In genomic region chr6:46090115-46091079, GRCh38 we compare ENCODE assay signal across 8 cellular contexts. TPM values are rescaled to one million over a fixed set of nuclear protein-coding genes. Genes with fewer than 3 reads are reported as not detected.
DNase-seq lines count a peak whose midpoint lies in the region; ATAC-seq and TF ChIP-seq lines count a peak whose summit lies in the region.

No MANE protein-coding gene starts in this region.

- peak; percentile 81 for ATAC-seq in Right ventricle myocardium superior (ENCODE audit: poor library complexity)

- intact Hi-C loops in Right ventricle myocardium superior (cut with DNase I), result loop anchor here (10.0 kb wide), 1 partner anchor 114 kb away; no protein-coding TSS in a partner anchor

- no peak overlapping the region for H3K4me3 ChIP-seq in GM12875 (ENCODE audit: low read depth, low read length)

- no peak overlapping the region for H3K27ac ChIP-seq in 22Rv1

- DNase-seq in LoVo (ENCODE audit: low spot score) (peak; percentile 72), SKM-1 (lab: John Stamatoyannopoulos, UW; ENCODE audit: unreplicated experiment) (peak; percentile 40), Right ventricle myocardium superior (peak; percentile 55), renal cortical epithelial cell (ENCODE audit: low read depth) (peak; percentile 48), NCI-H128 (lab: John Stamatoyannopoulos, UW; ENCODE audit: unreplicated experiment) (no peak)
- DNase-seq in activated naive CD8-positive, alpha-beta T cell treated with anti-CD3 and anti-CD28 coated beads, Interleukin-2, amount 50 U/mL, for 16 hours (ENCODE audit: low read depth, low spot score), result peak; percentile 5

- TF ChIP-seq CTCF in 22Rv1 (IDR thresholded peaks at IDR 0.05) (peak; percentile 90), GM12875 (IDR thresholded peaks at IDR 0.05; ENCODE audit: borderline replicate concordance, insufficient read depth, low read depth, low read length) (peak; percentile 46; the same call in 1 of the 2 replicates)

RNA-seq across cellular contexts. Expression of gene ENPP4, which starts 39.4 kb away (rescaled TPM):
- total RNA-seq in Right ventricle myocardium superior, result 18.3 TPM
- total RNA-seq in renal cortical epithelial cell, result 9.1 and 25.5 TPM in 2 replicates
